In the genomic region with DNA sequence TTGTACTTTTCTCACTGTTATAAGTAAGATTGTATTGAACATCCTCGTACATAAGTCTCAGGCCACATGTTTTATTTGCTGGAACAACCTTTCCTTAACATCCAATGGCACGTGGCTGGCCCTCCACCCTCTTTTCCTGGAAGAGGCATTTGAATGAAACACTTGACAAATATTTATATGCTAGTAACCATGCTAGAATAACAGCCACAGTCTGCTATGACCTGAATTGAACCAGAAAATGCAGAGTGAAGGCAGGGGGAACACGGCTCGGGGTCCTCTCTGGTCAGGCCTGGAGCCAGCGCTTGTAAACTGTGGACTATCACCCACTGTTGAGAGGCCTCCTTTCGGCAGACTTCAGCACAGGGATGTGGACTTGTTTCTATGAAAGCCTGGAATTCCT, we compare ENCODE assay signal across 14 cellular contexts.
DNase-seq lines count a peak whose midpoint lies in the region; ATAC-seq and TF ChIP-seq lines count a peak whose summit lies in the region.
"Had no signal": no experiment of that assay in that cellular context is flagged by ENCODE, and none has a peak within 500 bp of the region (broad histone marks: within the 10 kb centered on the region; RNA-seq: fewer than 3 reads in every experiment).

No MANE protein-coding gene starts in this region.

- H3K4me3 ChIP-seq in cardiac fibroblast (replicated peaks in 1 of 2; ENCODE audit: low read depth in 2 of 2, low read length in 2 of 2) (no peak overlapping the region), sigmoid colon (no peak overlapping the region)

- WGBS in sigmoid colon, 2 donors = 60 to 62% methylated on average over 6 of the region's 6 CpGs

- intact Hi-C loops in sigmoid colon (cut with DNase I) = no loop called here

- TF ChIP-seq POLR2A in sigmoid colon (IDR thresholded peaks at IDR 0.05) = no peak

- TF ChIP-seq EP300 in sigmoid colon (IDR thresholded peaks at IDR 0.05) = peak in 1 of 4 donors; percentile 35

- DNase-seq in AG09319 (ENCODE audit: extremely low read depth, low read depth) = peak; percentile 53
- DNase-seq in cardiac fibroblast (ENCODE audit: low read depth in 2 of 2) = peak; percentile 6 to 74
- peak; percentile 46 for DNase-seq in hepatic stellate cell (ENCODE audit: low spot score)
- peak; percentile 70 for DNase-seq in sigmoid colon
- DNase-seq in activated naive CD4-positive, alpha-beta T cell (lab: John Stamatoyannopoulos, UW) = no peak
- DNase-seq in NCI-H187 (lab: John Stamatoyannopoulos, UW) = no peak
- DNase-seq: activated CD4-positive, CD25-positive, alpha-beta regulatory T cell; BE2C; GF-D8; KBM-7; nucleus accumbens had no signal

- peak overlapping the region; percentile 61 to 80 (median 76) for H3K27ac ChIP-seq in sigmoid colon

- H3K4me1 ChIP-seq in sigmoid colon = peaks cover 0 to 19% (median 15%) of the 10 kb centered on the region in 4 donors

- H3K9me3 ChIP-seq in sigmoid colon = no peaks in the 10 kb centered on the region
- H3K9me3 ChIP-seq: BE2C had no signal

- TF ChIP-seq CTCF in AG09319 (IDR thresholded peaks at IDR 0.05; ENCODE audit: low read depth, low read length) (0 out of 2 replicates have a peak, but pooled peaks have one; percentile 1), cardiac fibroblast (IDR thresholded peaks at IDR 0.05; ENCODE audit: low read depth, low read length) (no peak), sigmoid colon (IDR thresholded peaks at IDR 0.05) (no peak)

- no peak for ATAC-seq in HG02763 (IDR thresholded peaks at IDR 0.05; ENCODE audit: unreplicated experiment)
- no peak for ATAC-seq in GM21528 (IDR thresholded peaks at IDR 0.05; ENCODE audit: low FRiP score, unreplicated experiment)
- ATAC-seq: activated T-helper 17 cell treated with anti-CD3 and anti-CD28 coated beads, Interleukin-2, amount 50 U/mL, for 72 hours had no signal

- H3K27me3 ChIP-seq in sigmoid colon = no peaks in the 10 kb centered on the region
- H3K27me3 ChIP-seq: BE2C had no signal

- H3K36me3 ChIP-seq in sigmoid colon = no peaks in the 10 kb centered on the region
- H3K36me3 ChIP-seq: BE2C had no signal

Comparison
In these comparisons a context has a peak if more than half of its experiments do, and no peak if none do; other contexts are left out.
1. DNase-seq: peak in AG09319 (single experiment), cardiac fibroblast (2 of 2), hepatic stellate cell (single experiment) and sigmoid colon (single experiment); none in activated naive CD4-positive, alpha-beta T cell (0 of 4) and NCI-H187 (0 of 2).